ENCODE assay signal across 8 cellular contexts in genomic region chr7:139341058-139341775, GRCh38. TPM values are rescaled to one million over a fixed set of nuclear protein-coding genes. Genes with fewer than 3 reads are reported as not detected.
DNase-seq lines count a peak whose midpoint lies in the region; ATAC-seq and TF ChIP-seq lines count a peak whose summit lies in the region.

A gene with protein sequence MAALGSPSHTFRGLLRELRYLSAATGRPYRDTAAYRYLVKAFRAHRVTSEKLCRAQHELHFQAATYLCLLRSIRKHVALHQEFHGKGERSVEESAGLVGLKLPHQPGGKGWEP (plus strand): TSS chr7:139341337. CDS start chr7:139341385, 48 bp downstream.

- 1% methylated on average over 41 to 49 of the region's 54 CpGs for WGBS in mesodermal cell (ENCODE audit: insufficient coverage in 2 of 2), 2 experiments

- H3K27me3 Mint-ChIP-seq in activated CD8-positive, alpha-beta memory T cell treated with anti-CD3 and anti-CD28 coated beads, Interleukin-2, amount 10 ng/mL, durations not matched to agents 7 days and 5 days: peaks cover 5% of the 10 kb centered on the region

- peaks cover 21% of the 10 kb centered on the region for H3K4me1 Mint-ChIP-seq in activated CD8-positive, alpha-beta memory T cell treated with anti-CD3 and anti-CD28 coated beads, Interleukin-2, amount 10 ng/mL, durations not matched to agents 7 days and 5 days

- peak; percentile 13 for TF ChIP-seq CTCF in GM20000 (IDR thresholded peaks at IDR 0.05; ENCODE audit: extremely low read depth, missing control alignments)

- peak within 1 kb of the TSS; percentile 91 for H3K4me3 Mint-ChIP-seq in activated CD8-positive, alpha-beta memory T cell treated with anti-CD3 and anti-CD28 coated beads, Interleukin-2, amount 10 ng/mL, durations not matched to agents 7 days and 5 days

- in situ Hi-C loops in Caki2 (cut with HindIII; ENCODE audit: low pct_unique_long_range_greater_than_20kb, low sequenced_read_pairs): no loop called here

- H3K36me3 Mint-ChIP-seq in activated CD8-positive, alpha-beta memory T cell treated with anti-CD3 and anti-CD28 coated beads, Interleukin-2, amount 10 ng/mL, durations not matched to agents 7 days and 5 days: peaks cover 13% of the 10 kb centered on the region

- DNase-seq in Caki2 (ENCODE audit: low read depth) (peak; percentile 91), GM20000 (ENCODE audit: low spot score) (peak; percentile 81), HT-29 (ENCODE audit: low spot score) (peak; percentile 98), NOMO-1 (lab: John Stamatoyannopoulos, UW; ENCODE audit: unreplicated experiment in 2 of 2) (peak; percentile 65 to 66)
- DNase-seq in activated CD8-positive, alpha-beta memory T cell treated with anti-CD3 and anti-CD28 coated beads, Interleukin-2, amount 10 ng/mL, durations not matched to agents 7 days and 5 days: peak; percentile 94
- DNase-seq in stimulated activated CD8-positive, alpha-beta memory T cell treated with anti-CD3 and anti-CD28 coated beads, Interleukin-15, amount 100 ng/mL, for 24 hours (ENCODE audit: low read depth): peak; percentile 52

- ATAC-seq in activated CD8-positive, alpha-beta memory T cell treated with anti-CD3 and anti-CD28 coated beads, Interleukin-2, amount 10 ng/mL, durations not matched to agents 7 days and 5 days: peak; percentile 71

- H3K9me3 ChIP-seq in endocrine pancreas (ENCODE audit: control insufficient read depth, low read length): no peaks in the 10 kb centered on the region
- H3K9me3 ChIP-seq in mesodermal cell (ENCODE audit: control insufficient read depth, low read length): peaks cover 13% of the 10 kb centered on the region

- CTCF ChIA-PET in activated CD8-positive, alpha-beta memory T cell treated with anti-CD3 and anti-CD28 coated beads, Interleukin-2, amount 10 ng/mL, durations not matched to agents 7 days and 5 days (lab: Charles Lee): interaction anchor here (1.5 kb wide), 1 partner anchor 18 kb away, joined by 6 read pairs; the partner anchor contains the start of gene LUC7L2

- H3K4me3 ChIP-seq in endocrine pancreas (ENCODE audit: control insufficient read depth, insufficient read depth, low read length) (peak within 1 kb of the TSS; percentile 93), mesodermal cell (ENCODE audit: extremely low read depth, insufficient read depth, low read length, poor library complexity, severe bottlenecking) (peak within 1 kb of the TSS; percentile 95)

- H3K4me1 ChIP-seq in endocrine pancreas (ENCODE audit: control insufficient read depth, insufficient read depth, low read length) (no peaks in the 10 kb centered on the region), mesodermal cell (ENCODE audit: control insufficient read depth, insufficient read depth, low read length, poor library complexity, severe bottlenecking) (no peaks in the 10 kb centered on the region)

- no peaks in the 10 kb centered on the region for H3K27me3 ChIP-seq in endocrine pancreas (ENCODE audit: control insufficient read depth, insufficient read depth, low read length)

- H3K36me3 ChIP-seq in endocrine pancreas (ENCODE audit: control insufficient read depth, insufficient read depth, low read length): no peaks in the 10 kb centered on the region
- H3K36me3 ChIP-seq in mesodermal cell (ENCODE audit: control insufficient read depth, insufficient read depth, low read length): peaks cover 12% of the 10 kb centered on the region

- peak within 1 kb of the TSS; percentile 99 for H3K9ac ChIP-seq in endocrine pancreas (ENCODE audit: control insufficient read depth, insufficient read depth, low read length)

- H3K27ac ChIP-seq in mesodermal cell (ENCODE audit: low read depth, low read length, severe bottlenecking): peak within 1 kb of the TSS; percentile 97

- peak within 1 kb of the TSS; percentile 99 for H3K27ac Mint-ChIP-seq in activated CD8-positive, alpha-beta memory T cell treated with anti-CD3 and anti-CD28 coated beads, Interleukin-2, amount 10 ng/mL, durations not matched to agents 7 days and 5 days

- peaks cover 3% of the 10 kb centered on the region for H3K9me3 Mint-ChIP-seq in activated CD8-positive, alpha-beta memory T cell treated with anti-CD3 and anti-CD28 coated beads, Interleukin-2, amount 10 ng/mL, durations not matched to agents 7 days and 5 days (ENCODE audit: low read depth)

RNA-seq across cellular contexts. Expression of the gene that starts here (rescaled TPM):
- 15.9 and 48.3 TPM in 2 replicates for total RNA-seq in Caki2 (2014; rRNA removed; shearing (Covaris generic); ENCODE audit: low replicate concordance)
- total RNA-seq in HT-29 (2014; rRNA removed; shearing (Covaris generic)): 16.5 and 19.4 TPM in 2 replicates
- total RNA-seq in activated CD8-positive, alpha-beta memory T cell treated with anti-CD3 and anti-CD28 coated beads, Interleukin-2, amount 10 ng/mL, durations not matched to agents 7 days and 5 days: 1 to 10 TPM; 6.6 to 7.7 TPM
- 34.2 TPM for polyA plus RNA-seq in mesodermal cell (2013, experiment 1 of 2)
- polyA plus RNA-seq in mesodermal cell (2013, experiment 2 of 2): 46.7 TPM

Comparison
In these comparisons a context has a peak if more than half of its experiments do, and no peak if none do; other contexts are left out.
1. Peak in every context shown above with its lines: DNase-seq, ATAC-seq, H3K4me3 ChIP-seq and H3K27ac ChIP-seq.